18 cellular contexts compared by ENCODE assay signal in genomic region chr20:32649697-32650471, GRCh38. TPM values are rescaled to one million over a fixed set of nuclear protein-coding genes. Genes with fewer than 3 reads are reported as not detected.
DNase-seq lines count a peak whose midpoint lies in the region; ATAC-seq and TF ChIP-seq lines count a peak whose summit lies in the region.
"Had no signal": no experiment of that assay in that cellular context is flagged by ENCODE, and none has a peak within 500 bp of the region (broad histone marks: within the 10 kb centered on the region; RNA-seq: fewer than 3 reads in every experiment).

No MANE protein-coding gene starts in this region.

- H3K4me1 Mint-ChIP-seq in WTC11: peaks cover 11% of the 10 kb centered on the region; the same call in 1 of the 2 replicates
- H3K4me1 Mint-ChIP-seq in activated T-cell treated with anti-CD3 and anti-CD28 coated beads, Interleukin-2, amount 50 U/mL, for 72 hours (ENCODE audit: low read depth): peaks cover 6% of the 10 kb centered on the region
- peaks cover 5% of the 10 kb centered on the region for H3K4me1 Mint-ChIP-seq in activated CD8-positive, alpha-beta memory T cell treated with anti-CD3 and anti-CD28 coated beads, Interleukin-2, amount 10 ng/mL, durations not matched to agents 7 days and 5 days

- H3K4me3 ChIP-seq in osteoblast (ENCODE audit: insufficient read depth, low read length): no peak overlapping the region
- H3K4me3 ChIP-seq: HAP-1, SK-N-MC had no signal

- H2AFZ ChIP-seq in osteoblast (ENCODE audit: low read length): no peak overlapping the region

- no peaks in the 10 kb centered on the region for H3K4me1 ChIP-seq in osteoblast (ENCODE audit: insufficient read depth, low read length)
- H3K4me1 ChIP-seq: HAP-1 had no signal

- H3K27me3 Mint-ChIP-seq in WTC11 (ENCODE audit: low read depth): 0 out of 2 replicates have a peak, but pooled peaks cover 3% of the 10 kb centered on the region
- H3K27me3 Mint-ChIP-seq in activated T-cell treated with anti-CD3 and anti-CD28 coated beads, Interleukin-2, amount 50 U/mL, for 72 hours (ENCODE audit: low read depth): no peaks in the 10 kb centered on the region
- H3K27me3 Mint-ChIP-seq in activated CD8-positive, alpha-beta memory T cell treated with anti-CD3 and anti-CD28 coated beads, Interleukin-2, amount 10 ng/mL, durations not matched to agents 7 days and 5 days: no peaks in the 10 kb centered on the region

- no peaks in the 10 kb centered on the region for H3K9me3 ChIP-seq in osteoblast (ENCODE audit: low read depth, low read length)
- H3K9me3 ChIP-seq: BE2C, HAP-1 had no signal

- DNase-seq in DMS79 (lab: John Stamatoyannopoulos, UW) (peak; percentile 43), NCI-H69 (lab: John Stamatoyannopoulos, UW) (peak; percentile 16), WTC11 (ENCODE audit: low spot score) (no peak), osteoblast (ENCODE audit: insufficient read length, low spot score, missing footprints) (peak; percentile 53), NCI-H128 (lab: John Stamatoyannopoulos, UW; ENCODE audit: unreplicated experiment) (no peak)
- no peak for DNase-seq in activated T-cell treated with anti-CD3 and anti-CD28 coated beads, Interleukin-2, amount 50 U/mL, for 72 hours
- no peak for DNase-seq in activated CD8-positive, alpha-beta memory T cell treated with anti-CD3 and anti-CD28 coated beads, Interleukin-2, amount 10 ng/mL, durations not matched to agents 7 days and 5 days
- DNase-seq: BE2C, DMS 273 treated with DMSO at 0.1 percent for 48 hours, EL, Karpas-422, MM.1S, NCI-H1436 treated with DMSO at 0.1 percent for 48 hours, NCI-H2081, NCI-H526 had no signal

- no peak for TF ChIP-seq CTCF in WTC11 (IDR thresholded peaks at IDR 0.05)
- TF ChIP-seq CTCF in osteoblast (IDR thresholded peaks at IDR 0.05; ENCODE audit: extremely low read depth, low read depth, low read length): no peak

- no peak overlapping the region for H3K4me2 ChIP-seq in osteoblast (ENCODE audit: insufficient read depth, low read length)

- H3K36me3 Mint-ChIP-seq in WTC11: 0 out of 2 replicates have a peak, but pooled peaks cover 3% of the 10 kb centered on the region
- no peaks in the 10 kb centered on the region for H3K36me3 Mint-ChIP-seq in activated T-cell treated with anti-CD3 and anti-CD28 coated beads, Interleukin-2, amount 50 U/mL, for 72 hours (ENCODE audit: insufficient read depth in 2 of 2)
- H3K36me3 Mint-ChIP-seq in activated CD8-positive, alpha-beta memory T cell treated with anti-CD3 and anti-CD28 coated beads, Interleukin-2, amount 10 ng/mL, durations not matched to agents 7 days and 5 days: no peaks in the 10 kb centered on the region

- no peaks in the 10 kb centered on the region for H3K36me3 ChIP-seq in osteoblast (ENCODE audit: insufficient read depth, low read length)
- H3K36me3 ChIP-seq: BE2C, HAP-1 had no signal

- H3K27me3 ChIP-seq in osteoblast (ENCODE audit: insufficient read depth, low read length): peaks cover 5% of the 10 kb centered on the region
- H3K27me3 ChIP-seq: BE2C had no signal

- CTCF ChIA-PET in WTC11 (lab: Charles Lee): interaction anchor here (0.6 to 8.6 kb wide), 2 partner anchors 128 to 181 kb away, joined by 3 to 107 read pairs; no protein-coding TSS in a partner anchor
- CTCF ChIA-PET in activated CD8-positive, alpha-beta memory T cell treated with anti-CD3 and anti-CD28 coated beads, Interleukin-2, amount 10 ng/mL, durations not matched to agents 7 days and 5 days (lab: Charles Lee): interaction anchor here (6.4 kb wide), 1 partner anchor 127 kb away, joined by 175 read pairs; no protein-coding TSS in a partner anchor

- no peaks in the 10 kb centered on the region for H4K20me1 ChIP-seq in osteoblast (ENCODE audit: insufficient read depth, low read length)

- H3K79me2 ChIP-seq in osteoblast (ENCODE audit: insufficient read depth, low read length): no peaks in the 10 kb centered on the region

- POLR2A ChIA-PET in WTC11 (lab: Charles Lee): no interaction called here

- ATAC-seq in WTC11: no peak
- no peak for ATAC-seq in activated T-cell treated with anti-CD3 and anti-CD28 coated beads, Interleukin-2, amount 50 U/mL, for 72 hours (replicated peaks in 1 of 2)
- no peak for ATAC-seq in activated CD8-positive, alpha-beta memory T cell treated with anti-CD3 and anti-CD28 coated beads, Interleukin-2, amount 10 ng/mL, durations not matched to agents 7 days and 5 days
- ATAC-seq: Right ventricle myocardium inferior had no signal

- peaks cover 3% of the 10 kb centered on the region for H3K9me3 Mint-ChIP-seq in WTC11
- H3K9me3 Mint-ChIP-seq in activated T-cell treated with anti-CD3 and anti-CD28 coated beads, Interleukin-2, amount 50 U/mL, for 72 hours: no peaks in the 10 kb centered on the region
- no peaks in the 10 kb centered on the region for H3K9me3 Mint-ChIP-seq in activated CD8-positive, alpha-beta memory T cell treated with anti-CD3 and anti-CD28 coated beads, Interleukin-2, amount 10 ng/mL, durations not matched to agents 7 days and 5 days (ENCODE audit: low read depth)

- H3K27ac ChIP-seq in osteoblast (ENCODE audit: low read depth, low read length): no peak overlapping the region
- H3K27ac ChIP-seq: SK-N-MC had no signal

- no peak overlapping the region for H3K27ac Mint-ChIP-seq in WTC11
- H3K27ac Mint-ChIP-seq in activated T-cell treated with anti-CD3 and anti-CD28 coated beads, Interleukin-2, amount 50 U/mL, for 72 hours: no peak overlapping the region
- H3K27ac Mint-ChIP-seq in activated CD8-positive, alpha-beta memory T cell treated with anti-CD3 and anti-CD28 coated beads, Interleukin-2, amount 10 ng/mL, durations not matched to agents 7 days and 5 days: no peak overlapping the region

- no peak overlapping the region for H3K4me3 Mint-ChIP-seq in WTC11
- H3K4me3 Mint-ChIP-seq in activated T-cell treated with anti-CD3 and anti-CD28 coated beads, Interleukin-2, amount 50 U/mL, for 72 hours: no peak overlapping the region
- H3K4me3 Mint-ChIP-seq in activated CD8-positive, alpha-beta memory T cell treated with anti-CD3 and anti-CD28 coated beads, Interleukin-2, amount 10 ng/mL, durations not matched to agents 7 days and 5 days: no peak overlapping the region

TF ChIP-seq in WTC11, 78 proteins besides CTCF, POLR2A, EP300 and RAD21:
- TF ChIP-seq AR (CRISPR knock-in tag; IDR thresholded peaks at IDR 0.05): no peak
- peak; percentile 65; the same call in 1 of the 2 replicates for TF ChIP-seq ZNF121 (CRISPR knock-in tag; IDR thresholded peaks at IDR 0.05)

RNA-seq across cellular contexts. Expression of gene C20orf203, which starts 23.9 kb away (rescaled TPM):
- total RNA-seq in WTC11 (2021) (0.07 to 0.34 TPM (median 0.15 TPM) in 3 replicates), osteoblast (under 0.01 and 0.29 TPM in 2 replicates)
- under 1 TPM; 0.16 to 0.17 TPM for total RNA-seq in activated T-cell treated with anti-CD3 and anti-CD28 coated beads, Interleukin-2, amount 50 U/mL, for 72 hours
- total RNA-seq in activated CD8-positive, alpha-beta memory T cell treated with anti-CD3 and anti-CD28 coated beads, Interleukin-2, amount 10 ng/mL, durations not matched to agents 7 days and 5 days: under 1 TPM; 0.12 to 0.32 TPM
- total RNA-seq: Right ventricle myocardium inferior had no signal

Comparison
In these comparisons a context has a peak if more than half of its experiments do, and no peak if none do; other contexts are left out.
1. DNase-seq: peak in DMS79 (single experiment), NCI-H69 (single experiment) and osteoblast (single experiment); none in WTC11 (single experiment), NCI-H128 (single experiment), activated T-cell treated with anti-CD3 and anti-CD28 coated beads, Interleukin-2, amount 50 U/mL, for 72 hours (0 of 2) and activated CD8-positive, alpha-beta memory T cell treated with anti-CD3 and anti-CD28 coated beads, Interleukin-2, amount 10 ng/mL, durations not matched to agents 7 days and 5 days (single experiment).